In genomic region chr2:11775384-11775783, GRCh38 we compare ENCODE assay signal across 8 cellular contexts. TPM values are rescaled to one million over a fixed set of nuclear protein-coding genes. Genes with fewer than 3 reads are reported as not detected.
DNase-seq lines count a peak whose midpoint lies in the region; ATAC-seq and TF ChIP-seq lines count a peak whose summit lies in the region.

No MANE protein-coding gene starts in this region.

- H3K36me3 ChIP-seq in BLaER1, result peaks cover 80% of the 10 kb centered on the region
- H3K36me3 ChIP-seq in uterus, result no peaks in the 10 kb centered on the region

- H3K27me3 ChIP-seq in BLaER1, result no peaks in the 10 kb centered on the region
- H3K27me3 ChIP-seq in uterus, result no peaks in the 10 kb centered on the region

- H3K36me3 Mint-ChIP-seq in activated T-helper 2 cell treated with anti-CD3 and anti-CD28 coated beads, Interferon-gamma antibody, Interleukin-2, Interleukin-4, amounts not matched to agents 10 μg/mL and 5 μg/mL and 100 μg/mL, durations not matched to agents 14 hours and 24 hours and 36 hours (ENCODE audit: low read depth), result peaks cover 77% of the 10 kb centered on the region
- H3K36me3 Mint-ChIP-seq in Calu3 (ENCODE audit: insufficient read depth, unreplicated experiment), result peaks cover 32% of the 10 kb centered on the region

- H3K4me3 Mint-ChIP-seq in activated T-helper 2 cell treated with anti-CD3 and anti-CD28 coated beads, Interferon-gamma antibody, Interleukin-2, Interleukin-4, amounts not matched to agents 10 μg/mL and 5 μg/mL and 100 μg/mL, durations not matched to agents 14 hours and 24 hours and 36 hours (ENCODE audit: low read depth), result peak overlapping the region; percentile 44
- no peak overlapping the region for H3K4me3 Mint-ChIP-seq in Calu3 (ENCODE audit: low read depth, unreplicated experiment)

- peaks cover 50% of the 10 kb centered on the region for H3K4me1 Mint-ChIP-seq in activated T-helper 2 cell treated with anti-CD3 and anti-CD28 coated beads, Interferon-gamma antibody, Interleukin-2, Interleukin-4, amounts not matched to agents 10 μg/mL and 5 μg/mL and 100 μg/mL, durations not matched to agents 14 hours and 24 hours and 36 hours (ENCODE audit: low read depth)
- peaks cover 21% of the 10 kb centered on the region for H3K4me1 Mint-ChIP-seq in Calu3 (ENCODE audit: low read depth, unreplicated experiment)

- CTCF ChIA-PET in Calu3 (lab: Charles Lee), result interaction anchor here (0.8 to 1.0 kb wide), 3 partner anchors 14 to 37 kb away, joined by 3 read pairs; no protein-coding TSS in a partner anchor

- no TSS peak for BruUV-seq in Calu3 (replicated peaks; lab: Mats Ljungman, UMichigan)

- H3K4me2 ChIP-seq in BLaER1, result peak overlapping the region; percentile 35

- peak; percentile 86 for ATAC-seq in HG03108 (IDR thresholded peaks at IDR 0.05; ENCODE audit: unreplicated experiment)
- ATAC-seq in left ventricle myocardium superior, result no peak

- H3K27me3 Mint-ChIP-seq in activated T-helper 2 cell treated with anti-CD3 and anti-CD28 coated beads, Interferon-gamma antibody, Interleukin-2, Interleukin-4, amounts not matched to agents 10 μg/mL and 5 μg/mL and 100 μg/mL, durations not matched to agents 14 hours and 24 hours and 36 hours (ENCODE audit: low read depth), result no peaks in the 10 kb centered on the region
- H3K27me3 Mint-ChIP-seq in Calu3 (ENCODE audit: unreplicated experiment), result no peaks in the 10 kb centered on the region

- H3K9me3 Mint-ChIP-seq in activated T-helper 2 cell treated with anti-CD3 and anti-CD28 coated beads, Interferon-gamma antibody, Interleukin-2, Interleukin-4, amounts not matched to agents 10 μg/mL and 5 μg/mL and 100 μg/mL, durations not matched to agents 14 hours and 24 hours and 36 hours, result no peaks in the 10 kb centered on the region
- no peaks in the 10 kb centered on the region for H3K9me3 Mint-ChIP-seq in Calu3 (ENCODE audit: low read depth, unreplicated experiment)

- no peak overlapping the region for H3K9ac ChIP-seq in BLaER1

- TF ChIP-seq POLR2A in uterus (IDR thresholded peaks at IDR 0.05), result no peak

- no peak for TF ChIP-seq CTCF in uterus (IDR thresholded peaks at IDR 0.05)
- TF ChIP-seq CTCF in Calu3 (IDR thresholded peaks at IDR 0.05; ENCODE audit: unreplicated experiment), result no peak

- peaks cover 10% of the 10 kb centered on the region; the same call in 1 of the 2 replicates for H4K20me1 ChIP-seq in BLaER1

- H3K4me1 ChIP-seq in BLaER1 (peaks cover 43% of the 10 kb centered on the region), uterus (no peaks in the 10 kb centered on the region)

- H3K4me3 ChIP-seq in BLaER1 (no peak overlapping the region), uterus (no peak overlapping the region)

- DNase-seq in GM19238 (ENCODE audit: insufficient read length, low spot score), result peak; percentile 47
- no peak for DNase-seq in activated T-helper 2 cell treated with anti-CD3 and anti-CD28 coated beads, Interferon-gamma antibody, Interleukin-2, Interleukin-4, amounts not matched to agents 10 μg/mL and 5 μg/mL and 100 μg/mL, durations not matched to agents 14 hours and 24 hours and 36 hours (ENCODE audit: low spot score)
- DNase-seq in left ventricle myocardium superior, result no peak
- no peak for DNase-seq in uterus
- DNase-seq in Calu3, result no peak
- no peak for DNase-seq in NCI-H1436 (lab: John Stamatoyannopoulos, UW)

- H3K27ac ChIP-seq in BLaER1, result peak overlapping the region; percentile 3; the same call in 1 of the 2 replicates
- no peak overlapping the region for H3K27ac ChIP-seq in uterus

- intact Hi-C loops in activated T-helper 2 cell treated with anti-CD3 and anti-CD28 coated beads, Interferon-gamma antibody, Interleukin-2, Interleukin-4, amounts not matched to agents 10 μg/mL and 5 μg/mL and 100 μg/mL, durations not matched to agents 14 hours and 24 hours and 36 hours (cut with micrococcal nuclease), result loop anchor here (1.0 to 10.0 kb wide), 3 partner anchors 21 to 621 kb away; partner anchors contain the start of genes E2F6 and SLC66A3
- intact Hi-C loops in left ventricle myocardium superior (cut with micrococcal nuclease), result loop anchor here (5.0 kb wide), 1 partner anchor 88 kb away; no protein-coding TSS in a partner anchor
- intact Hi-C loops in uterus (cut with DNase I; ENCODE audit: low total_unique reads), result loop anchor here (5.0 kb wide), 1 partner anchor 83 kb away; no protein-coding TSS in a partner anchor
- intact Hi-C loops in Calu3 (cut with micrococcal nuclease; ENCODE audit: unreplicated experiment), result loop anchor here (10.0 kb wide), 1 partner anchor 191 kb away; no protein-coding TSS in a partner anchor

- H3K9me3 ChIP-seq in BLaER1 (no peaks in the 10 kb centered on the region), uterus (no peaks in the 10 kb centered on the region)

- H3K27ac Mint-ChIP-seq in activated T-helper 2 cell treated with anti-CD3 and anti-CD28 coated beads, Interferon-gamma antibody, Interleukin-2, Interleukin-4, amounts not matched to agents 10 μg/mL and 5 μg/mL and 100 μg/mL, durations not matched to agents 14 hours and 24 hours and 36 hours, result peak overlapping the region; percentile 81
- H3K27ac Mint-ChIP-seq in Calu3 (ENCODE audit: unreplicated experiment), result no peak overlapping the region

RNA-seq across cellular contexts. Expression of gene LPIN1, which starts 29.0 kb away (rescaled TPM):
- 42.9 and 48.8 TPM in 2 replicates for total RNA-seq in activated T-helper 2 cell treated with anti-CD3 and anti-CD28 coated beads, Interferon-gamma antibody, Interleukin-2, Interleukin-4, amounts not matched to agents 10 μg/mL and 5 μg/mL and 100 μg/mL, durations not matched to agents 14 hours and 24 hours and 36 hours
- total RNA-seq in left ventricle myocardium superior (61.5 TPM), uterus (10 to 100 TPM; 19.0 to 52.3 (median 30.5) TPM), Calu3 (2022) (46.2 and 53.5 TPM in 2 replicates)
